Comparison of ENCODE assay signal across 1 cellular context in genomic region chr1:110005971-110006370, GRCh38.
TF ChIP-seq lines count a peak whose summit lies in the region.

No MANE protein-coding gene starts in this region.

TF ChIP-seq in WTC11, 78 proteins besides CTCF, POLR2A, EP300 and RAD21 (continued from another document):
- TF ChIP-seq AR (CRISPR knock-in tag; IDR thresholded peaks at IDR 0.05) (no peak), ETV6 (CRISPR knock-in tag; IDR thresholded peaks at IDR 0.05) (no peak), EMX1 (CRISPR knock-in tag; IDR thresholded peaks at IDR 0.05) (no peak), GRHL2 (CRISPR knock-in tag; IDR thresholded peaks at IDR 0.05; ENCODE audit: insufficient replicate concordance, severe bottlenecking) (no peak), MAX (CRISPR knock-in tag; IDR thresholded peaks at IDR 0.05) (no peak), PREB (CRISPR knock-in tag; IDR thresholded peaks at IDR 0.05; ENCODE audit: borderline replicate concordance) (no peak), GABPB1 (CRISPR knock-in tag; IDR thresholded peaks at IDR 0.05) (no peak)
TF ChIP-seq in WTC11: peak in this region for 0.
